25 cellular contexts compared by ENCODE assay signal in the genomic region with DNA sequence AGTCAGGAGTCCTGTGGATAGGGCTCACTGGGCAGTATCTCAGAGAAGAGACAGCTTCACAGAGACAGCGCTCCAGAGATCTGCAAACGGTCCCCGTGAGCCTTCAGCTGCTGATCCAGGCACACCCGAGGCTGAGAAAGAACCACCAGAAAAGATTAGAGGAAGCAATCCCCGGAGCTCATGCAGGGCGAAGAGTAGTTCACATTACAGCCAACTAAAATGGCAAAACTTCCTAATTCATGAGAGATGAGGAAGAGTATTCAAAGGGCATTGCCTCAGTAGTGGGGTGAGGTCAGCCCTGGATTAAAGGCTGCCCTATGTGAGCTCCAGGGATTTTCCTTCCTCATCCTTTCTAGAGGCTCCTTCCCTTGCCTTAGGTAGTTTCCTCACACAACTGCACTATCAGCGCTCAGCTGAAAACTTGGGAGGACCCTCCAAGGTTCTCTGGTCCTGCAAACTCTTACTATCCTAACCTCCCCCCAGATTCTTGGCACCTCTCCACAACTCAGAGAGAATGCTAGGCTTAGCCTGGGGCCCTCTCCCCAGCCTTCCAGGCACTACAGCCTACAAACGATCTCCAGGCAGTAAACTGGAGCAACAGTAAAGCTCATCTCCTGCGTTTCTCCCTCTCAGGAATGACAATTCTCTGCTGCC. TPM values are rescaled to one million over a fixed set of nuclear protein-coding genes. Genes with fewer than 3 reads are reported as not detected.
A peak's percentile ranks its signal among the peaks of the same experiment; 100 is the strongest.
DNase-seq lines count a peak whose midpoint lies in the region; ATAC-seq, FAIRE-seq and TF ChIP-seq lines count a peak whose summit lies in the region.
"Had no signal": no experiment of that assay in that cellular context is flagged by ENCODE, and none has a peak within 500 bp of the region (broad histone marks: within the 10 kb centered on the region; RNA-seq: fewer than 3 reads in every experiment).

No MANE protein-coding gene starts in this region.

- no TSS peak for BruUV-seq in K562 (replicated peaks; lab: Mats Ljungman, UMichigan)

- intact Hi-C loops in K562 (cut with micrococcal nuclease) = loop anchor here (5.0 kb wide), 1 partner anchor 62 kb away; no protein-coding TSS in a partner anchor
- intact Hi-C loops in naive thymus-derived CD4-positive, alpha-beta T cell (cut with micrococcal nuclease) = no loop called here

- H3K4me3 Mint-ChIP-seq in naive thymus-derived CD4-positive, alpha-beta T cell = no peak overlapping the region
- H3K4me3 Mint-ChIP-seq: activated B cell treated with CpG ODN at 0.5 μM for 24 hours; activated CD4-positive, alpha-beta memory T cell treated with anti-CD3 and anti-CD28 coated beads, Interleukin-2, amount 10 ng/mL, durations not matched to agents 7 days and 5 days; activated naive CD4-positive, alpha-beta T cell treated with anti-CD3 and anti-CD28 coated beads for 36 hours; activated T-cell treated with anti-CD3 and anti-CD28 coated beads, Interleukin-2, amount 50 U/mL, for 24 hours; central memory CD8-positive, alpha-beta T cell; stimulated activated naive B cell treated with anti-CD40 and anti-IgM and Interleukin-4, amounts not matched to agents 10 μg/mL and 1 μg/mL and 100 μg/mL, for 72 hours; T-helper 2 cell treated with Interferon-gamma antibody and Interleukin-4, amounts not matched to agents 5 μg/mL and 100 μg/mL, for 36 hours had no signal

- peak; percentile 54 for DNase-seq in NOMO-1 treated with DMSO at 0.1 percent for 48 hours (lab: John Stamatoyannopoulos, UW; ENCODE audit: unreplicated experiment)
- no peak for DNase-seq in K562 (ENCODE audit: extremely low read depth in 1 of 4, low spot score in 3 of 4)
- DNase-seq in naive thymus-derived CD4-positive, alpha-beta T cell = no peak
- DNase-seq in activated CD4-positive, alpha-beta T cell treated with anti-CD3 and anti-CD28 coated beads for 4 hours = no peak
- DNase-seq in iPS-NIHi7 (ENCODE audit: extremely low spot score) = no peak
- DNase-seq: activated B cell treated with CpG ODN at 0.5 μM for 24 hours; activated CD4-positive, alpha-beta memory T cell treated with anti-CD3 and anti-CD28 coated beads, Interleukin-2, amount 10 ng/mL, durations not matched to agents 7 days and 5 days; activated naive CD4-positive, alpha-beta T cell treated with anti-CD3 and anti-CD28 coated beads for 36 hours; activated T-cell treated with anti-CD3 and anti-CD28 coated beads, Interleukin-2, amount 50 U/mL, for 24 hours; DMS79; erythroblast; left colon; NCI-H146; NCI-H2171 treated with DMSO at 0.1 percent for 48 hours; NCI-H69; occipital lobe; PC-3; sigmoid colon; stimulated activated naive B cell treated with anti-CD40 and anti-IgM and Interleukin-4, amounts not matched to agents 10 μg/mL and 1 μg/mL and 100 μg/mL, for 72 hours; transverse colon had no signal

- H3K4me1 Mint-ChIP-seq in naive thymus-derived CD4-positive, alpha-beta T cell = peaks cover 0 to 2% (median 0%) of the 10 kb centered on the region in 7 donors
- H3K4me1 Mint-ChIP-seq: activated B cell treated with CpG ODN at 0.5 μM for 24 hours; central memory CD8-positive, alpha-beta T cell had no signal

- no peaks in the 10 kb centered on the region for H3K36me3 Mint-ChIP-seq in naive thymus-derived CD4-positive, alpha-beta T cell
- H3K36me3 Mint-ChIP-seq: stimulated activated naive B cell treated with anti-CD40 and anti-IgM and Interleukin-4, amounts not matched to agents 10 μg/mL and 1 μg/mL and 100 μg/mL, for 72 hours had no signal

- H3K27ac ChIP-seq in K562 (ENCODE audit: extremely low read depth, low read depth, low read length) = no peak overlapping the region
- H3K27ac ChIP-seq in naive thymus-derived CD4-positive, alpha-beta T cell (ENCODE audit: low read depth, low read length) = no peak overlapping the region
- H3K27ac ChIP-seq: sigmoid colon, transverse colon had no signal

- H2AFZ ChIP-seq in K562 (ENCODE audit: low read depth, low read length) = no peak overlapping the region

- no peaks in the 10 kb centered on the region for H3K4me1 ChIP-seq in K562 (replicated peaks in 1 of 2; ENCODE audit: control insufficient read depth in 2 of 2, insufficient read depth in 2 of 2, low read length in 2 of 2)
- H3K4me1 ChIP-seq in naive thymus-derived CD4-positive, alpha-beta T cell (ENCODE audit: control insufficient read depth in 2 of 2, insufficient read depth in 2 of 2, low read length in 2 of 2) = no peaks in the 10 kb centered on the region
- H3K4me1 ChIP-seq: HAP-1, sigmoid colon, transverse colon had no signal

- WGBS in K562 (ENCODE audit: insufficient coverage, low coverage, missing lambda C conversion rate) = 16% methylated on average over 9 of the region's 9 CpGs

- peaks cover 3 to 16% of the 10 kb centered on the region in 2 experiments; a peak in 1 of 5 replicates for H3K27me3 ChIP-seq in K562 (ENCODE audit: control insufficient read depth in 2 of 2, insufficient read depth in 2 of 2, low read length in 2 of 2)
- no peaks in the 10 kb centered on the region for H3K27me3 ChIP-seq in naive thymus-derived CD4-positive, alpha-beta T cell (ENCODE audit: control insufficient read depth in 2 of 2, insufficient read depth in 2 of 2, low read length in 2 of 2)
- H3K27me3 ChIP-seq: sigmoid colon, transverse colon had no signal

- H3K79me2 ChIP-seq in K562 (ENCODE audit: control insufficient read depth, insufficient read depth, low read length) = no peaks in the 10 kb centered on the region

- H3K9me1 ChIP-seq in K562 (ENCODE audit: control insufficient read depth, insufficient read depth, low read length) = peaks cover 3% of the 10 kb centered on the region

- peaks cover 0 to 27% (median 2%) of the 10 kb centered on the region in 5 donors for H3K27me3 Mint-ChIP-seq in naive thymus-derived CD4-positive, alpha-beta T cell
- H3K27me3 Mint-ChIP-seq: activated T-cell treated with anti-CD3 and anti-CD28 coated beads, Interleukin-2, amount 50 U/mL, for 24 hours had no signal

- TF ChIP-seq EP300 in K562 (IDR thresholded peaks at IDR 0.05; ENCODE audit: low read length) = no peak

- H3K4me3 ChIP-seq in K562 = no peak overlapping the region
- no peak overlapping the region for H3K4me3 ChIP-seq in naive thymus-derived CD4-positive, alpha-beta T cell (ENCODE audit: low read length)
- H3K4me3 ChIP-seq: HAP-1, sigmoid colon, transverse colon had no signal

- H3K36me3 ChIP-seq in K562 (ENCODE audit: control insufficient read depth, insufficient read depth, low read length) = no peaks in the 10 kb centered on the region
- H3K36me3 ChIP-seq in naive thymus-derived CD4-positive, alpha-beta T cell (ENCODE audit: control insufficient read depth in 2 of 3, insufficient read depth in 3 of 3, low read length in 3 of 3) = no peaks in the 10 kb centered on the region
- H3K36me3 ChIP-seq: HAP-1, sigmoid colon, transverse colon had no signal

- peak overlapping the region in 1 of 9 donors; percentile 72 for H3K27ac Mint-ChIP-seq in naive thymus-derived CD4-positive, alpha-beta T cell
- H3K27ac Mint-ChIP-seq: activated B cell treated with CpG ODN at 0.5 μM for 24 hours; activated CD4-positive, alpha-beta memory T cell treated with anti-CD3 and anti-CD28 coated beads, Interleukin-2, amount 10 ng/mL, durations not matched to agents 7 days and 5 days; activated naive CD4-positive, alpha-beta T cell treated with anti-CD3 and anti-CD28 coated beads for 36 hours; activated T-cell treated with anti-CD3 and anti-CD28 coated beads, Interleukin-2, amount 50 U/mL, for 24 hours; stimulated activated naive B cell treated with anti-CD40 and anti-IgM and Interleukin-4, amounts not matched to agents 10 μg/mL and 1 μg/mL and 100 μg/mL, for 72 hours; T-helper 2 cell treated with Interferon-gamma antibody and Interleukin-4, amounts not matched to agents 5 μg/mL and 100 μg/mL, for 36 hours had no signal

- H3K9me3 Mint-ChIP-seq in naive thymus-derived CD4-positive, alpha-beta T cell = no peaks in the 10 kb centered on the region
- H3K9me3 Mint-ChIP-seq: activated B cell treated with CpG ODN at 0.5 μM for 24 hours; activated CD4-positive, alpha-beta memory T cell treated with anti-CD3 and anti-CD28 coated beads, Interleukin-2, amount 10 ng/mL, durations not matched to agents 7 days and 5 days; activated naive CD4-positive, alpha-beta T cell treated with anti-CD3 and anti-CD28 coated beads for 36 hours; activated T-cell treated with anti-CD3 and anti-CD28 coated beads, Interleukin-2, amount 50 U/mL, for 24 hours; central memory CD8-positive, alpha-beta T cell; stimulated activated naive B cell treated with anti-CD40 and anti-IgM and Interleukin-4, amounts not matched to agents 10 μg/mL and 1 μg/mL and 100 μg/mL, for 72 hours; T-helper 2 cell treated with Interferon-gamma antibody and Interleukin-4, amounts not matched to agents 5 μg/mL and 100 μg/mL, for 36 hours had no signal

- POLR2A ChIA-PET in K562 (lab: Yijun Ruan, JAX) = interaction anchor here (0.6 to 1.2 kb wide), 6 partner anchors 14 to 472 kb away, joined by 3 read pairs; no protein-coding TSS in a partner anchor
- POLR2A ChIA-PET in naive thymus-derived CD4-positive, alpha-beta T cell (lab: Charles Lee) = no interaction called here

- no peaks in the 10 kb centered on the region for H4K20me1 ChIP-seq in K562 (replicated peaks; ENCODE audit: control insufficient read depth, insufficient read depth, low read length)

- H3K9me3 ChIP-seq in K562 (replicated peaks; ENCODE audit: control insufficient read depth, insufficient read depth, low read depth, low read length) = no peaks in the 10 kb centered on the region
- no peaks in the 10 kb centered on the region for H3K9me3 ChIP-seq in naive thymus-derived CD4-positive, alpha-beta T cell (ENCODE audit: control insufficient read depth in 2 of 3, low read length in 3 of 3)
- H3K9me3 ChIP-seq: HAP-1, sigmoid colon, transverse colon had no signal

- no peak for FAIRE-seq in K562 (lab: Jason Lieb, UNC)

- no peak for ATAC-seq in K562
- peak; percentile 42 for ATAC-seq in naive thymus-derived CD4-positive, alpha-beta T cell
- ATAC-seq: PC-3; stimulated activated naive B cell treated with anti-CD40 and anti-IgM and Interleukin-4, amounts not matched to agents 10 μg/mL and 1 μg/mL and 100 μg/mL, for 72 hours had no signal

- no peak overlapping the region for H3K4me2 ChIP-seq in K562 (ENCODE audit: insufficient read depth, low read length)

- no peak for TF ChIP-seq POLR2A in K562 (conservative IDR thresholded peaks at IDR 0.05)

- no peak for TF ChIP-seq CTCF in K562 (IDR thresholded peaks at IDR 0.05 in 2 of 3, conservative IDR thresholded peaks at IDR 0.05 in 1 of 3; ENCODE audit: insufficient read depth in 2 of 3, low read depth in 1 of 3, low read length in 3 of 3)

- H3K9ac ChIP-seq in K562 (ENCODE audit: insufficient read depth in 1 of 2, low read depth in 2 of 2, low read length in 2 of 2) = no peak overlapping the region

- CTCF ChIA-PET in K562 (lab: Yijun Ruan, JAX; ENCODE audit: low intra/inter-chr PET ratio) = no interaction called here
- CTCF ChIA-PET in naive thymus-derived CD4-positive, alpha-beta T cell (lab: Charles Lee) = interaction anchor here (1.6 kb wide), 1 partner anchor 16 kb away, joined by 3 read pairs; no protein-coding TSS in a partner anchor

- TF ChIP-seq RAD21 in K562 (CRISPR knock-in tag; conservative IDR thresholded peaks at IDR 0.05 in 1 of 2, IDR thresholded peaks at IDR 0.05 in 1 of 2) = no peak

- in situ Hi-C loops in K562 (cut with MboI) = no loop called here

RNA-seq across cellular contexts. Expression of a gene that starts 23.7 kb away (rescaled TPM):
- not detected in 2 replicates for total RNA-seq in K562 (2011; cell fraction: chromatin; rRNA removed; ENCODE audit: low replicate concordance)
- not detected in 2 replicates for total RNA-seq in K562 (2011; cell fraction: nucleolus; rRNA removed)
- not detected in 2 replicates for total RNA-seq in K562 (2011; cell fraction: nucleoplasm; rRNA removed)
- total RNA-seq in K562 (2014; rRNA removed) (not detected in 2 replicates), K562 (2014; rRNA removed; fragmentation: Illumina TruSeq; extraction: Trizol) (not detected in 2 replicates), K562 (2015; rRNA removed; fragmentation: Illumina TruSeq; extraction: Trizol) (not detected in 2 replicates), K562 (2021) (not detected in 2 replicates)
- polyA plus RNA-seq in K562 (2011; rRNA removed) (0.03 and 0.04 TPM in 2 replicates), K562 (2014; fragmentation: Illumina TruSeq; extraction: Trizol) (not detected in 2 replicates), K562 (2014; fragmentation: Nextera tagmentation; extraction: Ambion mirVana) (not detected), K562 (2014; rRNA removed) (not detected in 2 replicates)
- 0.01 TPM in 1 of 2 replicates, not detected in the other for polyA plus RNA-seq in K562 (2011; cell fraction: cytosol; rRNA removed)
- 0.07 TPM in 1 of 2 replicates, not detected in the other for polyA plus RNA-seq in K562 (2011; cell fraction: nucleus; rRNA removed)
- 0.07 TPM in 1 of 2 replicates, not detected in the other for polyA plus RNA-seq in K562 (2012)
- polyA minus RNA-seq in K562 (2011; rRNA and poly(A)+ RNA removed) = not detected in 2 replicates
- polyA minus RNA-seq in K562 (2011; cell fraction: cytosol; rRNA and poly(A)+ RNA removed) = not detected in 2 replicates
- not detected in 2 replicates for polyA minus RNA-seq in K562 (2011; cell fraction: nucleus; rRNA and poly(A)+ RNA removed)
- under 1 TPM in 1 of 5 experiments, not detected in 4; 0.19 TPM for total RNA-seq in naive thymus-derived CD4-positive, alpha-beta T cell
- polyA plus RNA-seq in naive thymus-derived CD4-positive, alpha-beta T cell = not detected
- total RNA-seq: activated B cell treated with CpG ODN at 0.5 μM for 24 hours, PC-3, SK-MEL-5 had no signal

RNA-seq across cellular contexts. Expression of a gene that starts 42.2 kb away (rescaled TPM):
- total RNA-seq in K562 (2011; cell fraction: chromatin; rRNA removed; ENCODE audit: low replicate concordance) = not detected in 2 replicates
- total RNA-seq in K562 (2011; cell fraction: nucleolus; rRNA removed) = 0.13 and 0.17 TPM in 2 replicates
- 0.31 TPM in 1 of 2 replicates, not detected in the other for total RNA-seq in K562 (2011; cell fraction: nucleoplasm; rRNA removed)
- total RNA-seq in K562 (2014; rRNA removed) (not detected in 2 replicates), K562 (2014; rRNA removed; fragmentation: Illumina TruSeq; extraction: Trizol) (not detected in 2 replicates), K562 (2015; rRNA removed; fragmentation: Illumina TruSeq; extraction: Trizol) (not detected in 2 replicates), K562 (2021) (not detected in 2 replicates)
- polyA plus RNA-seq in K562 (2011; rRNA removed) (0.03 TPM in 1 of 2 replicates, not detected in the other), K562 (2014; fragmentation: Illumina TruSeq; extraction: Trizol) (not detected in 2 replicates), K562 (2014; fragmentation: Nextera tagmentation; extraction: Ambion mirVana) (under 1 TPM in 1 of 2 experiments, not detected in 1; 0.03 TPM), K562 (2014; rRNA removed) (not detected in 2 replicates)
- polyA plus RNA-seq in K562 (2011; cell fraction: cytosol; rRNA removed) = 0.01 and 0.03 TPM in 2 replicates
- 0.03 and 0.06 TPM in 2 replicates for polyA plus RNA-seq in K562 (2011; cell fraction: nucleus; rRNA removed)
- polyA plus RNA-seq in K562 (2012) = 0.10 TPM in 1 of 2 replicates, not detected in the other
- polyA minus RNA-seq in K562 (2011; rRNA and poly(A)+ RNA removed) = not detected in 2 replicates
- polyA minus RNA-seq in K562 (2011; cell fraction: cytosol; rRNA and poly(A)+ RNA removed) = 0.36 TPM in 1 of 2 replicates, not detected in the other
- polyA minus RNA-seq in K562 (2011; cell fraction: nucleus; rRNA and poly(A)+ RNA removed) = 0.11 and 0.13 TPM in 2 replicates
- under 1 TPM in 3 of 5 experiments, not detected in 2; 0.11 to 0.60 (median 0.37) TPM for total RNA-seq in naive thymus-derived CD4-positive, alpha-beta T cell
- polyA plus RNA-seq in naive thymus-derived CD4-positive, alpha-beta T cell = under 1 TPM in 1 of 2 donors, not detected in 1; 0.18 TPM
- total RNA-seq: activated naive CD4-positive, alpha-beta T cell treated with anti-CD3 and anti-CD28 coated beads for 36 hours; occipital lobe; PC-3; sigmoid colon; SK-MEL-5; transverse colon had no signal
- polyA plus RNA-seq: aorta had no signal

RNA-seq across cellular contexts. Expression of a gene that starts 47.5 kb away (rescaled TPM):
- not detected in 2 replicates for total RNA-seq in K562 (2011; cell fraction: chromatin; rRNA removed; ENCODE audit: low replicate concordance)
- not detected in 2 replicates for total RNA-seq in K562 (2011; cell fraction: nucleolus; rRNA removed)
- not detected in 2 replicates for total RNA-seq in K562 (2011; cell fraction: nucleoplasm; rRNA removed)
- not detected in 2 replicates for total RNA-seq in K562 (2014; rRNA removed)
- not detected in 2 replicates for total RNA-seq in K562 (2014; rRNA removed; fragmentation: Illumina TruSeq; extraction: Trizol)
- not detected in 2 replicates for total RNA-seq in K562 (2015; rRNA removed; fragmentation: Illumina TruSeq; extraction: Trizol)
- not detected in 2 replicates for total RNA-seq in K562 (2021)
- not detected in 2 replicates for polyA plus RNA-seq in K562 (2011; rRNA removed)
- not detected in 2 replicates for polyA plus RNA-seq in K562 (2011; cell fraction: cytosol; rRNA removed)
- polyA plus RNA-seq in K562 (2011; cell fraction: nucleus; rRNA removed) = not detected in 2 replicates
- polyA plus RNA-seq in K562 (2012) = not detected in 2 replicates
- polyA plus RNA-seq in K562 (2014; fragmentation: Illumina TruSeq; extraction: Trizol) = not detected in 2 replicates
- not detected for polyA plus RNA-seq in K562 (2014; fragmentation: Nextera tagmentation; extraction: Ambion mirVana)
- not detected in 2 replicates for polyA plus RNA-seq in K562 (2014; rRNA removed)
- polyA minus RNA-seq in K562 (2011; rRNA and poly(A)+ RNA removed) = not detected in 2 replicates
- not detected in 2 replicates for polyA minus RNA-seq in K562 (2011; cell fraction: cytosol; rRNA and poly(A)+ RNA removed)
- not detected in 2 replicates for polyA minus RNA-seq in K562 (2011; cell fraction: nucleus; rRNA and poly(A)+ RNA removed)
- not detected for total RNA-seq in naive thymus-derived CD4-positive, alpha-beta T cell
- not detected for polyA plus RNA-seq in naive thymus-derived CD4-positive, alpha-beta T cell
- total RNA-seq: activated B cell treated with CpG ODN at 0.5 μM for 24 hours; activated CD4-positive, alpha-beta memory T cell treated with anti-CD3 and anti-CD28 coated beads, Interleukin-2, amount 10 ng/mL, durations not matched to agents 7 days and 5 days; activated naive CD4-positive, alpha-beta T cell treated with anti-CD3 and anti-CD28 coated beads for 36 hours; PC-3; SK-MEL-5 had no signal
- polyA plus RNA-seq: aorta had no signal

RNA-seq across cellular contexts. Expression of a gene that starts 52.1 kb away (rescaled TPM):
- total RNA-seq in K562 (2011; cell fraction: chromatin; rRNA removed; ENCODE audit: low replicate concordance) = 35.2 and 37.9 TPM in 2 replicates
- 17.8 and 21.7 TPM in 2 replicates for total RNA-seq in K562 (2011; cell fraction: nucleolus; rRNA removed)
- total RNA-seq in K562 (2011; cell fraction: nucleoplasm; rRNA removed) = 26.9 and 32.4 TPM in 2 replicates
- total RNA-seq in K562 (2014; rRNA removed) = 4.1 and 5.8 TPM in 2 replicates
- total RNA-seq in K562 (2014; rRNA removed; fragmentation: Illumina TruSeq; extraction: Trizol) = 4.0 and 6.3 TPM in 2 replicates
- 5.0 and 6.1 TPM in 2 replicates for total RNA-seq in K562 (2015; rRNA removed; fragmentation: Illumina TruSeq; extraction: Trizol)
- total RNA-seq in K562 (2021) = 6.6 and 7.4 TPM in 2 replicates
- 4.0 and 10.0 TPM in 2 replicates for polyA plus RNA-seq in K562 (2011; rRNA removed)
- polyA plus RNA-seq in K562 (2011; cell fraction: cytosol; rRNA removed) = 2.2 and 9.8 TPM in 2 replicates
- polyA plus RNA-seq in K562 (2011; cell fraction: nucleus; rRNA removed) = 5.6 and 26.1 TPM in 2 replicates
- polyA plus RNA-seq in K562 (2012) = 6.6 and 19.9 TPM in 2 replicates
- 6.4 and 7.5 TPM in 2 replicates for polyA plus RNA-seq in K562 (2014; fragmentation: Illumina TruSeq; extraction: Trizol)
- polyA plus RNA-seq in K562 (2014; fragmentation: Nextera tagmentation; extraction: Ambion mirVana) = 1 to 10 TPM; 4.4 to 5.6 TPM
- 6.2 and 11.5 TPM in 2 replicates for polyA plus RNA-seq in K562 (2014; rRNA removed)
- polyA minus RNA-seq in K562 (2011; rRNA and poly(A)+ RNA removed) = 3.2 and 7.7 TPM in 2 replicates
- 6.5 TPM in 1 of 2 replicates, not detected in the other for polyA minus RNA-seq in K562 (2011; cell fraction: cytosol; rRNA and poly(A)+ RNA removed)
- polyA minus RNA-seq in K562 (2011; cell fraction: nucleus; rRNA and poly(A)+ RNA removed) = 2.0 and 7.1 TPM in 2 replicates
- total RNA-seq in naive thymus-derived CD4-positive, alpha-beta T cell = not detected
- not detected for polyA plus RNA-seq in naive thymus-derived CD4-positive, alpha-beta T cell
- total RNA-seq: activated B cell treated with CpG ODN at 0.5 μM for 24 hours; activated naive CD4-positive, alpha-beta T cell treated with anti-CD3 and anti-CD28 coated beads for 36 hours; occipital lobe; SK-MEL-5 had no signal
